ENCODE assay signal across 8 cellular contexts in the genomic region with DNA sequence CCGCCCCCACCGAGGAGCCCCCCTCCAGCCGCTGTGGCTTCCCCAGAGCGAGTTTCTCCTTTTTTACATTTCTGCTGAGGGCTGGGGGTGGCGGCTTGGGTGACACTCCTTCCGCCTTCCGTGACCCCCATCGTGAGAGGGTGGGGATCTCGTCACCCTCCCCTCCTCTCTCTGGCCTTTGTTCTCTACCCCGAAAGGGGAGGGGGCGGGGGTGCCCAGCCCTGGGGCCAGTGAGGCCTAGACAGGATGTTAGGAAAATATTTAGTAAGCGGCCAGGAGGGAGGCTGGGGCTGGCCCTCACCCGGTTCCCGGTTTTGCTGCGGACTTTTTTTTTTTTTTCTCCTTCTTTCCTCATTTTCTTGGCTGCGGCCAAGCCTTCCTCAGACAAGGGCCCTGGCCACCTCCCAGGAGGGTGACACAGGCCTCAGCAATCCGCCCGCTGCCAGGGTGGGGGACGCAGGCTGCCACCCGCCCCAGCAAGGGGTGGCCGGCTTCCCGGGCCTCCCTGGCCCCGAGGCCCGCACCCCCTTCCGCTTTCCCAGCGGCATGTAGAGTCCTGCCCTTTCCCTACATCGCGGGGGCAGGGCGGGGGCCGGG. TPM values are rescaled to one million over a fixed set of nuclear protein-coding genes. Genes with fewer than 3 reads are reported as not detected.
DNase-seq lines count a peak whose midpoint lies in the region; ATAC-seq, FAIRE-seq and TF ChIP-seq lines count a peak whose summit lies in the region.

No MANE protein-coding gene starts in this region.

- POLR2A ChIA-PET in activated naive CD8-positive, alpha-beta T cell treated with anti-CD3 and anti-CD28 coated beads, Interleukin-2, amount 10 ng/mL, durations not matched to agents 7 days and 5 days (lab: Charles Lee), result interaction anchor here (0.6 to 6.6 kb wide), 14 partner anchors 8 to 601 kb away, joined by 3 to 115 read pairs (median 7); partner anchors contain the start of genes ARHGAP45, ATP5F1D, CIRBP and FAM174C

- H3K4me1 ChIP-seq in osteoblast (ENCODE audit: insufficient read depth, low read length), result peaks cover 32% of the 10 kb centered on the region

- peaks cover 11% of the 10 kb centered on the region for H3K36me3 Mint-ChIP-seq in activated naive CD8-positive, alpha-beta T cell treated with anti-CD3 and anti-CD28 coated beads, Interleukin-2, amount 10 ng/mL, durations not matched to agents 7 days and 5 days

- H3K27ac Mint-ChIP-seq in activated naive CD8-positive, alpha-beta T cell treated with anti-CD3 and anti-CD28 coated beads, Interleukin-2, amount 10 ng/mL, durations not matched to agents 7 days and 5 days, result peak overlapping the region; percentile 98

- no peaks in the 10 kb centered on the region for H3K9me3 ChIP-seq in osteoblast (ENCODE audit: low read depth, low read length)

- no peak overlapping the region for H2AFZ ChIP-seq in osteoblast (ENCODE audit: low read length)

- DNase-seq in GM12864 (ENCODE audit: low read depth) (no peak), OCI-M1 (lab: John Stamatoyannopoulos, UW) (peak; percentile 64), Right ventricle myocardium inferior (ENCODE audit: missing footprints) (peak; percentile 97), osteoblast (ENCODE audit: insufficient read length, low spot score, missing footprints) (peak; percentile 99), D721Med (ENCODE audit: insufficient read length, low spot score) (no peak)
- peak; percentile 74 for DNase-seq in activated naive CD8-positive, alpha-beta T cell treated with anti-CD3 and anti-CD28 coated beads, Interleukin-2, amount 10 ng/mL, durations not matched to agents 7 days and 5 days

- no peaks in the 10 kb centered on the region for H3K9me3 Mint-ChIP-seq in activated naive CD8-positive, alpha-beta T cell treated with anti-CD3 and anti-CD28 coated beads, Interleukin-2, amount 10 ng/mL, durations not matched to agents 7 days and 5 days

- no peak for FAIRE-seq in D721Med (lab: Jason Lieb, UNC)

- H3K27me3 ChIP-seq in osteoblast (ENCODE audit: insufficient read depth, low read length), result no peaks in the 10 kb centered on the region

- peaks cover 38% of the 10 kb centered on the region for H4K20me1 ChIP-seq in osteoblast (ENCODE audit: insufficient read depth, low read length)

- peaks cover 45% of the 10 kb centered on the region for H3K36me3 ChIP-seq in osteoblast (ENCODE audit: insufficient read depth, low read length)

- H3K4me3 ChIP-seq in GM12864 (ENCODE audit: low read depth, low read length) (peak overlapping the region; percentile 80), osteoblast (ENCODE audit: insufficient read depth, low read length) (peak overlapping the region; percentile 80)

- intact Hi-C loops in Right ventricle myocardium inferior (cut with DNase I), result no loop called here

- peaks cover 10% of the 10 kb centered on the region for H3K4me1 Mint-ChIP-seq in activated naive CD8-positive, alpha-beta T cell treated with anti-CD3 and anti-CD28 coated beads, Interleukin-2, amount 10 ng/mL, durations not matched to agents 7 days and 5 days

- no peak for TF ChIP-seq CTCF in GM12864 (IDR thresholded peaks at IDR 0.05; ENCODE audit: low read depth, low read length, missing control alignments)
- no peak for TF ChIP-seq CTCF in osteoblast (IDR thresholded peaks at IDR 0.05; ENCODE audit: extremely low read depth, low read depth, low read length)
- TF ChIP-seq CTCF in D721Med (IDR thresholded peaks at IDR 0.05; ENCODE audit: insufficient read depth, missing control alignments), result no peak

- no peaks in the 10 kb centered on the region for H3K27me3 Mint-ChIP-seq in activated naive CD8-positive, alpha-beta T cell treated with anti-CD3 and anti-CD28 coated beads, Interleukin-2, amount 10 ng/mL, durations not matched to agents 7 days and 5 days

- peak overlapping the region; percentile 78 for H3K27ac ChIP-seq in osteoblast (ENCODE audit: low read depth, low read length)

- peaks cover 64% of the 10 kb centered on the region for H3K79me2 ChIP-seq in osteoblast (ENCODE audit: insufficient read depth, low read length)

- H3K4me2 ChIP-seq in osteoblast (ENCODE audit: insufficient read depth, low read length), result peak overlapping the region; percentile 87

- ATAC-seq in activated naive CD8-positive, alpha-beta T cell treated with anti-CD3 and anti-CD28 coated beads, Interleukin-2, amount 10 ng/mL, durations not matched to agents 7 days and 5 days (ENCODE audit: low read depth), result peak; percentile 5
- ATAC-seq in Right ventricle myocardium inferior (peak; percentile 54), GM18511 (IDR thresholded peaks at IDR 0.05; ENCODE audit: unreplicated experiment) (no peak), GM21390 (IDR thresholded peaks at IDR 0.05; ENCODE audit: unreplicated experiment) (no peak)

- H3K4me3 Mint-ChIP-seq in activated naive CD8-positive, alpha-beta T cell treated with anti-CD3 and anti-CD28 coated beads, Interleukin-2, amount 10 ng/mL, durations not matched to agents 7 days and 5 days, result peak overlapping the region; percentile 93

RNA-seq across cellular contexts. Expression of gene MIDN, which starts 3.9 kb away (rescaled TPM):
- total RNA-seq in activated naive CD8-positive, alpha-beta T cell treated with anti-CD3 and anti-CD28 coated beads, Interleukin-2, amount 10 ng/mL, durations not matched to agents 7 days and 5 days, result 10 to 100 TPM; 75.2 to 80.7 TPM
- total RNA-seq in Right ventricle myocardium inferior (62.8 TPM), osteoblast (14.4 and 19.9 TPM in 2 replicates)

RNA-seq across cellular contexts. Expression of gene ATP5F1D, which starts 10.8 kb away (rescaled TPM):
- 100 to 1,000 TPM; 157 to 161 TPM for total RNA-seq in activated naive CD8-positive, alpha-beta T cell treated with anti-CD3 and anti-CD28 coated beads, Interleukin-2, amount 10 ng/mL, durations not matched to agents 7 days and 5 days
- 656 TPM for total RNA-seq in Right ventricle myocardium inferior
- total RNA-seq in osteoblast, result 12.4 and 13.8 TPM in 2 replicates

RNA-seq across cellular contexts. Expression of gene CBARP, which starts 14.5 kb away (rescaled TPM):
- total RNA-seq in activated naive CD8-positive, alpha-beta T cell treated with anti-CD3 and anti-CD28 coated beads, Interleukin-2, amount 10 ng/mL, durations not matched to agents 7 days and 5 days, result under 1 TPM; 0.14 to 0.17 TPM
- total RNA-seq in Right ventricle myocardium inferior (1.2 TPM), osteoblast (1.8 and 2.9 TPM in 2 replicates)

RNA-seq across cellular contexts. Expression of gene CIRBP, which starts 16.8 kb away (rescaled TPM):
- total RNA-seq in activated naive CD8-positive, alpha-beta T cell treated with anti-CD3 and anti-CD28 coated beads, Interleukin-2, amount 10 ng/mL, durations not matched to agents 7 days and 5 days, result 100 to 1,000 TPM; 327 to 342 TPM
- total RNA-seq in Right ventricle myocardium inferior (219 TPM), osteoblast (300 and 380 TPM in 2 replicates)

RNA-seq across cellular contexts. Expression of gene FAM174C, which starts 23.0 kb away (rescaled TPM):
- total RNA-seq in activated naive CD8-positive, alpha-beta T cell treated with anti-CD3 and anti-CD28 coated beads, Interleukin-2, amount 10 ng/mL, durations not matched to agents 7 days and 5 days, result 10 to 100 TPM; 44.5 to 48.3 TPM
- total RNA-seq in Right ventricle myocardium inferior (13.1 TPM), osteoblast (21.8 and 25.0 TPM in 2 replicates)

Comparison
In these comparisons a context has a peak if more than half of its experiments do, and no peak if none do; other contexts are left out.
1. DNase-seq: peak in OCI-M1 (single experiment), activated naive CD8-positive, alpha-beta T cell treated with anti-CD3 and anti-CD28 coated beads, Interleukin-2, amount 10 ng/mL, durations not matched to agents 7 days and 5 days (single experiment), Right ventricle myocardium inferior (single experiment) and osteoblast (single experiment); none in GM12864 (single experiment) and D721Med (single experiment).
2. ATAC-seq: peak in activated naive CD8-positive, alpha-beta T cell treated with anti-CD3 and anti-CD28 coated beads, Interleukin-2, amount 10 ng/mL, durations not matched to agents 7 days and 5 days (single experiment) and Right ventricle myocardium inferior (single experiment); none in GM18511 (single experiment) and GM21390 (single experiment).
3. RNA of gene ATP5F1D, which starts 10.8 kb away (total RNA-seq): 656 TPM in Right ventricle myocardium inferior (single experiment) and 157 to 161 TPM in activated naive CD8-positive, alpha-beta T cell treated with anti-CD3 and anti-CD28 coated beads, Interleukin-2, amount 10 ng/mL, durations not matched to agents 7 days and 5 days; 12.4 to 13.8 TPM in osteoblast; every median in the first group is over 10 times any median in the second.